ENCODE assay signal across 16 cellular contexts in the genomic region with DNA sequence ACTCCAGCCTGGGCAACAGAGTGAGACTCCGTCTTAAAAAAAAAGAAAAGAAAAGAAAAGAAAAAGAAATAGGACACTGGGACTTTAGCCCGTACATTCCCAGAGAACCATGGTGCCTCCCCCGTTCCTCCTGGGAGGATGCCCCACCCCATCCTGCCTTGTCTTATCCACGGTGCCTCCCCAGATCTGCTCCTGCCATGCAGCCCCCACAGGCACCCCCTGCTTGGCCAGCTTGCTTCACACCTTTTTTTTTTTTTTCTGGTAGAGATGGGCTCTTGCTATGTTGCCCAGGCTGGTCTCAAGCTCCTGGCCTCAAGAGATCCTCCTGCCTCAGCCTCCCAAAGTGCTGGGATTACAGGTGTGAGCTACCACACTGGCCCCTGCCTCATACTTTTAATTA. TPM values are rescaled to one million over a fixed set of nuclear protein-coding genes. Genes with fewer than 3 reads are reported as not detected.
A peak's percentile ranks its signal among the peaks of the same experiment; 100 is the strongest.
DNase-seq lines count a peak whose midpoint lies in the region; ATAC-seq lines count a peak whose summit lies in the region.
"Not testable (repeated sequence)": the region's sequence is repeated elsewhere in the genome, so short reads cannot be mapped to it uniquely, and the experiment has no call there.
"Had no signal": no experiment of that assay in that cellular context is flagged by ENCODE, and none has a peak within 500 bp of the region (broad histone marks: within the 10 kb centered on the region; RNA-seq: fewer than 3 reads in every experiment).

No MANE protein-coding gene starts in this region.

- not testable (repeated sequence) for H3K27me3 Mint-ChIP-seq in CD8-positive, alpha-beta memory T cell; activated CD4-positive, alpha-beta T cell treated with anti-CD3 and anti-CD28 coated beads for 36 hours; activated T-helper 17 cell treated with anti-CD3 and anti-CD28 coated beads, Interleukin-2, amount 50 U/mL, for 72 hours; central memory CD8-positive, alpha-beta T cell; stimulated activated naive B cell treated with anti-CD40 and anti-IgM and Interleukin-4, amounts not matched to agents 10 μg/mL and 1 μg/mL and 100 μg/mL, for 72 hours

- not testable (repeated sequence) for H3K27me3 ChIP-seq in CD8-positive, alpha-beta memory T cell (ENCODE audit: insufficient read depth, low read length, poor library complexity, severe bottlenecking); mucosa of rectum (ENCODE audit: control insufficient read depth in 2 of 2, insufficient read depth in 2 of 2, low read length in 2 of 2)

- peak overlapping the region; percentile 96 to 100 (median 99) for H3K4me3 Mint-ChIP-seq in CD8-positive, alpha-beta memory T cell
- peak overlapping the region; percentile 97 for H3K4me3 Mint-ChIP-seq in activated CD4-positive, alpha-beta T cell treated with anti-CD3 and anti-CD28 coated beads for 36 hours
- peak overlapping the region; percentile 95 for H3K4me3 Mint-ChIP-seq in activated T-helper 17 cell treated with anti-CD3 and anti-CD28 coated beads, Interleukin-2, amount 50 U/mL, for 72 hours
- peak overlapping the region; percentile 96 for H3K4me3 Mint-ChIP-seq in central memory CD8-positive, alpha-beta T cell
- H3K4me3 Mint-ChIP-seq in stimulated activated naive B cell treated with anti-CD40 and anti-IgM and Interleukin-4, amounts not matched to agents 10 μg/mL and 1 μg/mL and 100 μg/mL, for 72 hours: peak overlapping the region; percentile 95 to 97

- POLR2A ChIA-PET in CD8-positive, alpha-beta memory T cell (lab: Charles Lee): interaction anchor here (0.7 to 3.0 kb wide), 10 partner anchors 8 to 154 kb away, joined by 3 to 28 read pairs (median 4); partner anchors contain the start of gene KIF22
- POLR2A ChIA-PET in activated CD4-positive, alpha-beta T cell treated with anti-CD3 and anti-CD28 coated beads for 36 hours (lab: Charles Lee): interaction anchor here (0.7 to 1.6 kb wide), 6 partner anchors 8 to 83 kb away, joined by 3 to 7 read pairs (median 4); no protein-coding TSS in a partner anchor

- CTCF ChIA-PET in CD8-positive, alpha-beta memory T cell (lab: Charles Lee): interaction anchor here (0.7 to 4.9 kb wide), 9 partner anchors 8 to 69 kb away, joined by 3 to 28 read pairs (median 4); partner anchors contain the start of genes KIF22 and PAGR1
- CTCF ChIA-PET in activated CD4-positive, alpha-beta T cell treated with anti-CD3 and anti-CD28 coated beads for 36 hours (lab: Charles Lee): interaction anchor here (0.7 to 4.0 kb wide), 5 partner anchors 11 to 70 kb away, joined by 4 to 16 read pairs (median 4); no protein-coding TSS in a partner anchor

- intact Hi-C loops in activated CD4-positive, alpha-beta T cell treated with anti-CD3 and anti-CD28 coated beads for 36 hours (cut with DNase I, micrococcal nuclease): loop anchor here (1.0 to 10.0 kb wide), 5 partner anchors 44 to 722 kb away; partner anchors contain the start of genes KIF22 (in 2 of the 2) and TAOK2 (in 1 of the 2)

- peak overlapping the region in 1 of 2 donors; percentile 18 for H3K9ac ChIP-seq in mucosa of rectum (ENCODE audit: low read depth in 1 of 2, low read length in 2 of 2)

- H3K4me1 ChIP-seq in CD8-positive, alpha-beta memory T cell (ENCODE audit: insufficient read depth, low read length): peaks cover 58% of the 10 kb centered on the region
- peaks cover 27 to 47% of the 10 kb centered on the region in 2 donors for H3K4me1 ChIP-seq in mucosa of rectum (ENCODE audit: control insufficient read depth in 2 of 2, insufficient read depth in 2 of 2, low read length in 2 of 2)

- H3K4me1 Mint-ChIP-seq in CD8-positive, alpha-beta memory T cell: peaks cover 51 to 69% (median 55%) of the 10 kb centered on the region in 3 donors
- peaks cover 53% of the 10 kb centered on the region for H3K4me1 Mint-ChIP-seq in activated CD4-positive, alpha-beta T cell treated with anti-CD3 and anti-CD28 coated beads for 36 hours
- peaks cover 16% of the 10 kb centered on the region for H3K4me1 Mint-ChIP-seq in activated T-helper 17 cell treated with anti-CD3 and anti-CD28 coated beads, Interleukin-2, amount 50 U/mL, for 72 hours
- H3K4me1 Mint-ChIP-seq in central memory CD8-positive, alpha-beta T cell: peaks cover 46% of the 10 kb centered on the region
- peaks cover 31 to 47% of the 10 kb centered on the region in 2 donors for H3K4me1 Mint-ChIP-seq in stimulated activated naive B cell treated with anti-CD40 and anti-IgM and Interleukin-4, amounts not matched to agents 10 μg/mL and 1 μg/mL and 100 μg/mL, for 72 hours

- DNase-seq in CD8-positive, alpha-beta memory T cell: peak in 1 of 5 donors; percentile 18
- not testable (repeated sequence) for DNase-seq in activated CD4-positive, alpha-beta T cell treated with anti-CD3 and anti-CD28 coated beads for 36 hours; central memory CD8-positive, alpha-beta T cell (ENCODE audit: low spot score in 2 of 2); stimulated activated naive B cell treated with anti-CD40 and anti-IgM and Interleukin-4, amounts not matched to agents 10 μg/mL and 1 μg/mL and 100 μg/mL, for 72 hours

- H3K4me3 ChIP-seq in CD8-positive, alpha-beta memory T cell (ENCODE audit: low read length): peak overlapping the region; percentile 86
- not testable (repeated sequence) for H3K4me3 ChIP-seq in mucosa of rectum (ENCODE audit: low read length in 2 of 2)

- not testable (repeated sequence) for H3K9me3 Mint-ChIP-seq in CD8-positive, alpha-beta memory T cell; activated CD4-positive, alpha-beta T cell treated with anti-CD3 and anti-CD28 coated beads for 36 hours (ENCODE audit: low read depth); activated T-helper 17 cell treated with anti-CD3 and anti-CD28 coated beads, Interleukin-2, amount 50 U/mL, for 72 hours; central memory CD8-positive, alpha-beta T cell; stimulated activated naive B cell treated with anti-CD40 and anti-IgM and Interleukin-4, amounts not matched to agents 10 μg/mL and 1 μg/mL and 100 μg/mL, for 72 hours

- peak overlapping the region; percentile 98 to 100 (median 100) for H3K27ac Mint-ChIP-seq in CD8-positive, alpha-beta memory T cell
- peak overlapping the region; percentile 97 for H3K27ac Mint-ChIP-seq in activated CD4-positive, alpha-beta T cell treated with anti-CD3 and anti-CD28 coated beads for 36 hours
- H3K27ac Mint-ChIP-seq in activated T-helper 17 cell treated with anti-CD3 and anti-CD28 coated beads, Interleukin-2, amount 50 U/mL, for 72 hours: peak overlapping the region; percentile 100
- peak overlapping the region; percentile 99 for H3K27ac Mint-ChIP-seq in central memory CD8-positive, alpha-beta T cell (ENCODE audit: low read depth)
- peak overlapping the region; percentile 99 for H3K27ac Mint-ChIP-seq in stimulated activated naive B cell treated with anti-CD40 and anti-IgM and Interleukin-4, amounts not matched to agents 10 μg/mL and 1 μg/mL and 100 μg/mL, for 72 hours

- peak overlapping the region; percentile 97 for H3K27ac ChIP-seq in CD8-positive, alpha-beta memory T cell (ENCODE audit: low read depth, low read length)
- peak overlapping the region; percentile 99 for H3K27ac ChIP-seq in KOPT-K1 (ENCODE audit: low read depth, low read length, poor library complexity, severe bottlenecking)
- H3K27ac ChIP-seq in mucosa of rectum (ENCODE audit: low read depth in 2 of 2, low read length in 2 of 2): peak overlapping the region; percentile 64 to 77

- peaks cover 21% of the 10 kb centered on the region for H3K36me3 ChIP-seq in CD8-positive, alpha-beta memory T cell (ENCODE audit: insufficient read depth, low read length)
- peaks cover 31% of the 10 kb centered on the region for H3K36me3 ChIP-seq in KOPT-K1 (ENCODE audit: insufficient read depth, low read length)
- H3K36me3 ChIP-seq in mucosa of rectum (ENCODE audit: control insufficient read depth in 2 of 2, insufficient read depth in 2 of 2, low read length in 2 of 2): not testable (repeated sequence)

- H3K36me3 Mint-ChIP-seq in CD8-positive, alpha-beta memory T cell: peaks cover 21 to 60% (median 22%) of the 10 kb centered on the region in 3 donors
- H3K36me3 Mint-ChIP-seq in activated CD4-positive, alpha-beta T cell treated with anti-CD3 and anti-CD28 coated beads for 36 hours (ENCODE audit: low read depth): peaks cover 31% of the 10 kb centered on the region
- H3K36me3 Mint-ChIP-seq in activated T-helper 17 cell treated with anti-CD3 and anti-CD28 coated beads, Interleukin-2, amount 50 U/mL, for 72 hours (ENCODE audit: low read depth): peaks cover 56% of the 10 kb centered on the region
- H3K36me3 Mint-ChIP-seq in central memory CD8-positive, alpha-beta T cell (ENCODE audit: insufficient read depth): peaks cover 61% of the 10 kb centered on the region
- H3K36me3 Mint-ChIP-seq in stimulated activated naive B cell treated with anti-CD40 and anti-IgM and Interleukin-4, amounts not matched to agents 10 μg/mL and 1 μg/mL and 100 μg/mL, for 72 hours: peaks cover 20 to 22% of the 10 kb centered on the region in 2 donors

- not testable (repeated sequence) for H3K9me3 ChIP-seq in CD8-positive, alpha-beta memory T cell (ENCODE audit: low read length); KOPT-K1 (ENCODE audit: insufficient read depth, low read length, poor library complexity, severe bottlenecking); mucosa of rectum (ENCODE audit: control insufficient read depth in 2 of 2, low read length in 2 of 2)

- not testable (repeated sequence) for ATAC-seq in activated CD4-positive, alpha-beta T cell treated with anti-CD3 and anti-CD28 coated beads for 36 hours; central memory CD8-positive, alpha-beta T cell (replicated peaks; ENCODE audit: extremely low read depth, poor library complexity, severe bottlenecking); stimulated activated naive B cell treated with anti-CD40 and anti-IgM and Interleukin-4, amounts not matched to agents 10 μg/mL and 1 μg/mL and 100 μg/mL, for 72 hours (replicated peaks)
- peak; percentile 6 for ATAC-seq in activated T-helper 17 cell treated with anti-CD3 and anti-CD28 coated beads, Interleukin-2, amount 50 U/mL, for 72 hours (replicated peaks)

RNA-seq across cellular contexts. Expression of gene C16orf54, which starts 0.7 kb away (rescaled TPM):
- total RNA-seq in CD8-positive, alpha-beta memory T cell: 10 to 100 TPM; 32.3 to 33.3 TPM
- 45.0 TPM for polyA plus RNA-seq in CD8-positive, alpha-beta memory T cell
- total RNA-seq in activated CD4-positive, alpha-beta T cell treated with anti-CD3 and anti-CD28 coated beads for 36 hours: 10 to 100 TPM; 21.3 to 22.0 TPM
- total RNA-seq in activated T-helper 17 cell treated with anti-CD3 and anti-CD28 coated beads, Interleukin-2, amount 50 U/mL, for 72 hours: 10 to 100 TPM; 15.9 to 23.5 TPM
- total RNA-seq: cardiac muscle cell, foreskin keratinocyte, GM23338, HFFc6, kidney epithelial cell had no signal
- polyA plus RNA-seq: cardiac muscle cell, foreskin keratinocyte had no signal

RNA-seq across cellular contexts. Expression of gene ZG16, which starts 31.5 kb away (rescaled TPM):
- total RNA-seq in CD8-positive, alpha-beta memory T cell: not detected
- polyA plus RNA-seq in CD8-positive, alpha-beta memory T cell: not detected
- not detected for total RNA-seq in activated CD4-positive, alpha-beta T cell treated with anti-CD3 and anti-CD28 coated beads for 36 hours
- not detected for total RNA-seq in activated T-helper 17 cell treated with anti-CD3 and anti-CD28 coated beads, Interleukin-2, amount 50 U/mL, for 72 hours
- total RNA-seq: cardiac muscle cell, foreskin keratinocyte, GM23338, heart left ventricle, HFFc6, kidney epithelial cell, lower leg skin, mucosa of gallbladder, posterior vena cava had no signal
- polyA plus RNA-seq: cardiac muscle cell, GM23338 had no signal

RNA-seq across cellular contexts. Expression of gene KIF22, which starts 44.0 kb away (rescaled TPM):
- total RNA-seq in CD8-positive, alpha-beta memory T cell: 100 to 1,000 TPM; 118 to 131 TPM
- 61.2 TPM for polyA plus RNA-seq in CD8-positive, alpha-beta memory T cell
- total RNA-seq in activated CD4-positive, alpha-beta T cell treated with anti-CD3 and anti-CD28 coated beads for 36 hours: 100 to 1,000 TPM; 153 to 168 TPM
- total RNA-seq in activated T-helper 17 cell treated with anti-CD3 and anti-CD28 coated beads, Interleukin-2, amount 50 U/mL, for 72 hours: 100 to 1,000 TPM; 122 to 139 TPM

RNA-seq across cellular contexts. Expression of gene MAZ, which starts 59.8 kb away (rescaled TPM):
- 100 to 1,000 TPM; 455 to 478 TPM for total RNA-seq in CD8-positive, alpha-beta memory T cell
- 85.7 TPM for polyA plus RNA-seq in CD8-positive, alpha-beta memory T cell
- 100 to 1,000 TPM; 306 to 387 TPM for total RNA-seq in activated CD4-positive, alpha-beta T cell treated with anti-CD3 and anti-CD28 coated beads for 36 hours
- 100 to 1,000 TPM; 239 to 288 TPM for total RNA-seq in activated T-helper 17 cell treated with anti-CD3 and anti-CD28 coated beads, Interleukin-2, amount 50 U/mL, for 72 hours
